21 cellular contexts compared by ENCODE assay signal in the genomic region with DNA sequence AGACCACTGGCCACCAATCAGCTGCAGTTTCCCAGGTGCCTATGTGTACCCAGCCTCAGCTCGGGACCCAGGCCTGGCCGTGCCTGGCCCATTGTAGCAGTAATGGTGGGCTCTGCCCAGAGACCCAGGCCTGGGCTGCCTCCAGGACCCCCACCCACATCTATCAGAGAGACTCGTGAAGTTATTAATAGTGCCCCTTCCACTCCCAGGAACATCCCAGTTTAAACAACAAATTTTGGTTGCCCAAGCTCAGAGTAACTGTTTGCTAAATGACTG. TPM values are rescaled to one million over a fixed set of nuclear protein-coding genes. Genes with fewer than 3 reads are reported as not detected.
DNase-seq lines count a peak whose midpoint lies in the region; TF ChIP-seq lines count a peak whose summit lies in the region.
"Had no signal": no experiment of that assay in that cellular context is flagged by ENCODE, and none has a peak within 500 bp of the region (broad histone marks: within the 10 kb centered on the region; RNA-seq: fewer than 3 reads in every experiment).

No MANE protein-coding gene starts in this region.

- peaks cover 4% of the 10 kb centered on the region for H3K27me3 Mint-ChIP-seq in dendritic cell treated with granulocyte-macrophage colony-stimulating factor and Interleukin-4, amounts not matched to agents 40 ng/mL and 50 ng/mL, for 4 days
- H3K27me3 Mint-ChIP-seq: CD4-positive, alpha-beta memory T cell had no signal

- no peaks in the 10 kb centered on the region for H3K36me3 Mint-ChIP-seq in dendritic cell treated with granulocyte-macrophage colony-stimulating factor and Interleukin-4, amounts not matched to agents 40 ng/mL and 50 ng/mL, for 4 days (ENCODE audit: low read depth)
- H3K36me3 Mint-ChIP-seq: CD4-positive, alpha-beta memory T cell had no signal

- H3K79me2 ChIP-seq in DOHH2 (ENCODE audit: control insufficient read depth, low read length) (peaks cover 34% of the 10 kb centered on the region), OCI-LY7 (ENCODE audit: insufficient read depth, low read depth, low read length) (no peaks in the 10 kb centered on the region)

- H3K27ac ChIP-seq in BLaER1 (peak overlapping the region; percentile 98), DOHH2 (ENCODE audit: low read depth, low read length) (peak overlapping the region; percentile 98), OCI-LY7 (ENCODE audit: low read depth, low read length, poor library complexity, severe bottlenecking) (peak overlapping the region; percentile 91)
- H3K27ac ChIP-seq: PC-9 had no signal

- CTCF ChIA-PET in OCI-LY7 (lab: Charles Lee; ENCODE audit: unreplicated experiment) (interaction anchor here (1.0 to 2.3 kb wide), 2 partner anchors 8 to 45 kb away, joined by 3 to 7 read pairs; no protein-coding TSS in a partner anchor), GM10248 (lab: Yijun Ruan, JAX) (interaction anchor here (0.9 to 6.8 kb wide), 6 partner anchors 12 to 119 kb away, joined by 3 to 47 read pairs (median 10); no protein-coding TSS in a partner anchor)

- H3K9me2 ChIP-seq in DOHH2 (replicated peaks; ENCODE audit: control insufficient read depth, low read length) (no peaks in the 10 kb centered on the region), OCI-LY7 (ENCODE audit: insufficient read depth, low read length) (no peaks in the 10 kb centered on the region)

- H3K4me3 Mint-ChIP-seq in dendritic cell treated with granulocyte-macrophage colony-stimulating factor and Interleukin-4, amounts not matched to agents 40 ng/mL and 50 ng/mL, for 4 days: no peak overlapping the region
- H3K4me3 Mint-ChIP-seq: CD4-positive, alpha-beta memory T cell had no signal

- intact Hi-C loops in OCI-LY7 (cut with micrococcal nuclease; ENCODE audit: unreplicated experiment): loop anchor here (5.0 to 10.0 kb wide), 4 partner anchors 725 to 885 kb away; a partner anchor contains a TSS
- intact Hi-C loops in dendritic cell treated with granulocyte-macrophage colony-stimulating factor and Interleukin-4, amounts not matched to agents 40 ng/mL and 50 ng/mL, for 4 days (cut with micrococcal nuclease): no loop called here

- no peak overlapping the region for H3K4me3 ChIP-seq in BLaER1
- H3K4me3 ChIP-seq in DOHH2 (ENCODE audit: low read length): peak overlapping the region; percentile 68; the same call in 1 of the 2 replicates
- no peak overlapping the region for H3K4me3 ChIP-seq in OCI-LY7 (ENCODE audit: low read depth, low read length, poor library complexity, severe bottlenecking)
- H3K4me3 ChIP-seq: MG63, PC-9 had no signal

- H3K27me3 ChIP-seq in BLaER1 (no peaks in the 10 kb centered on the region), DOHH2 (ENCODE audit: control insufficient read depth, low read length) (no peaks in the 10 kb centered on the region)
- H3K27me3 ChIP-seq: MG63 had no signal

- H4K20me1 ChIP-seq in BLaER1 (no peaks in the 10 kb centered on the region), DOHH2 (ENCODE audit: control insufficient read depth, insufficient read depth, low read depth, low read length) (no peaks in the 10 kb centered on the region), OCI-LY7 (ENCODE audit: insufficient read depth, low read length) (no peaks in the 10 kb centered on the region)

- peaks cover 88% of the 10 kb centered on the region for H3K4me1 Mint-ChIP-seq in dendritic cell treated with granulocyte-macrophage colony-stimulating factor and Interleukin-4, amounts not matched to agents 40 ng/mL and 50 ng/mL, for 4 days (ENCODE audit: low read depth)

- H3K4me2 ChIP-seq in BLaER1 (peak overlapping the region; percentile 88), DOHH2 (ENCODE audit: low read length) (peak overlapping the region; percentile 91), OCI-LY7 (ENCODE audit: low read length) (peak overlapping the region; percentile 68)
- H3K4me2 ChIP-seq: PC-9 had no signal

- H3K9me3 ChIP-seq in BLaER1: no peaks in the 10 kb centered on the region
- no peaks in the 10 kb centered on the region for H3K9me3 ChIP-seq in DOHH2 (ENCODE audit: control insufficient read depth, insufficient read depth, low read length)
- H3K9me3 ChIP-seq in OCI-LY7 (ENCODE audit: low read length): no peaks in the 10 kb centered on the region
- H3K9me3 ChIP-seq: MG63 had no signal

- H3K9me3 Mint-ChIP-seq in dendritic cell treated with granulocyte-macrophage colony-stimulating factor and Interleukin-4, amounts not matched to agents 40 ng/mL and 50 ng/mL, for 4 days: no peaks in the 10 kb centered on the region
- H3K9me3 Mint-ChIP-seq: CD4-positive, alpha-beta memory T cell had no signal

- no TSS peak for BruUV-seq in OCI-LY7 (replicated peaks; lab: Mats Ljungman, UMichigan)

- H3K9ac ChIP-seq in BLaER1: peak overlapping the region; percentile 87

- H3K36me3 ChIP-seq in BLaER1: no peaks in the 10 kb centered on the region
- H3K36me3 ChIP-seq in DOHH2 (ENCODE audit: control insufficient read depth, low read length): peaks cover 2% of the 10 kb centered on the region; the same call in 1 of the 2 replicates
- H3K36me3 ChIP-seq in OCI-LY7 (ENCODE audit: insufficient read depth, low read length): no peaks in the 10 kb centered on the region
- H3K36me3 ChIP-seq: MG63 had no signal

- peak overlapping the region; percentile 73 for H3K27ac Mint-ChIP-seq in dendritic cell treated with granulocyte-macrophage colony-stimulating factor and Interleukin-4, amounts not matched to agents 40 ng/mL and 50 ng/mL, for 4 days
- H3K27ac Mint-ChIP-seq: CD4-positive, alpha-beta memory T cell had no signal

- H3F3A ChIP-seq in DOHH2 (ENCODE audit: control insufficient read depth, insufficient read depth): peaks cover 11% of the 10 kb centered on the region

- H2AFZ ChIP-seq in OCI-LY7 (ENCODE audit: low read length): no peak overlapping the region
- H2AFZ ChIP-seq: PC-9 had no signal

- no peak for DNase-seq in OCI-LY7 (ENCODE audit: low spot score)
- no peak for DNase-seq in T-helper 2 cell
- no peak for DNase-seq in RKO (ENCODE audit: low spot score)
- DNase-seq in GM10248 (ENCODE audit: extremely low spot score): no peak
- DNase-seq: ACHN; AML-193; Calu3; CD4-positive, alpha-beta memory T cell; GOT3; Karpas-422; MG63; NCI-H1105; NCI-H1694 treated with DMSO at 0.1 percent for 48 hours; NCI-H2107; NCI-H226; NCI-H526; PC-9 had no signal

- peaks cover 99% of the 10 kb centered on the region for H3K4me1 ChIP-seq in BLaER1
- H3K4me1 ChIP-seq in DOHH2 (ENCODE audit: control insufficient read depth, low read length): peaks cover 100% of the 10 kb centered on the region
- H3K4me1 ChIP-seq in OCI-LY7 (ENCODE audit: insufficient read depth, low read length, poor library complexity, severe bottlenecking): peaks cover 100% of the 10 kb centered on the region

- POLR2A ChIA-PET in OCI-LY7 (lab: Charles Lee): interaction anchor here (1.4 to 17.9 kb wide), 5 partner anchors 9 to 46 kb away, joined by 3 to 308 read pairs (median 47); a partner anchor contains a TSS
- POLR2A ChIA-PET in GM10248 (lab: Yijun Ruan, JAX): no interaction called here

- TF ChIP-seq CTCF in DOHH2 (IDR thresholded peaks at IDR 0.05; ENCODE audit: low read depth, low read length, poor library complexity, severe bottlenecking) (no peak), OCI-LY7 (conservative IDR thresholded peaks at IDR 0.05; ENCODE audit: low read length) (no peak), GM10248 (IDR thresholded peaks at IDR 0.05; ENCODE audit: control extremely low read depth, extremely low read depth, low read depth, missing control alignments) (no peak)

RNA-seq across cellular contexts. Expression of a gene that starts 42.5 kb away (rescaled TPM):
- total RNA-seq in OCI-LY7 (2014; rRNA removed; shearing (Covaris generic)): 219 TPM in 2 replicates
- 364 and 387 TPM in 2 replicates for total RNA-seq in OCI-LY7 (2022)
- total RNA-seq: Calu3; CD4-positive, alpha-beta memory T cell; PC-9; SK-MEL-5 had no signal
